In the genomic region with DNA sequence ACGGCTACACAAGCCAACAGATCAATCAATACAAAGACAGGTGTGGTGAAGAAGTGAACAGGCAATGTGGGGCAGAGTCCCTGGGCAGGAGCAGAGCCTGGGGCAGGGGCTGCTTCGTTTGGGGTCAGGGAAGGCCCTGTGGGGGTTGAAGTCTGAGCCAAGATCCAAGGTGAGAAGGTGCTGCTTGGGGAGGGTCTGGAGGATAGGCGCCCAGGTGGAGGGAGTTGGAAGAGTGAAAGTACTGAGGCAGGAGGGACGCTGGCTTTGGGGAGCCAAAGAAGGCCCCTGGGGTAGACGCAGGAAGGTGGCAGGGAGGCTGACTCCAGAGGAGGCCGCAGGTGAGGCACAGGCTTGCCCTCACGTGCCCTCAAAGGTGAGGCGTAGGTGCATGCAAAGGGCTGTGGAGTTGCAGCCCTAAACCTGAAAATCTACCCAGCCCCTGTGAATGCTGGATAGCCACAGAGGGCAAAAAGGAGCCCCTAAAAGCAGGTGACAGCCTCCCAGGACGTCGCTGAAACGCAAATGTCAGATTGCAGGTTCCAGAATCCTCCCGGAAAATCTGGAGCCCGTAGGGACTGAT, we compare ENCODE assay signal across 37 cellular contexts. TPM values are rescaled to one million over a fixed set of nuclear protein-coding genes. Genes with fewer than 3 reads are reported as not detected.
"Had no signal": no experiment of that assay in that cellular context is flagged by ENCODE, and none has a peak within 500 bp of the region (broad histone marks: within the 10 kb centered on the region; RNA-seq: fewer than 3 reads in every experiment).

No MANE protein-coding gene starts in this region.

- H3K9me3 ChIP-seq: Peyer's patch, SJSA1, SK-N-SH had no signal

- H3K27ac ChIP-seq: Peyer's patch, SJSA1 had no signal

- H3K4me3 Mint-ChIP-seq: activated CD4-positive, alpha-beta T cell treated with anti-CD3 and anti-CD28 coated beads for 36 hours; activated CD4-positive, alpha-beta T cell treated with anti-CD3 and anti-CD28 coated beads, Interleukin-2, amount 10 ng/mL, durations not matched to agents 7 days and 5 days; activated CD8-positive, alpha-beta T cell treated with anti-CD3 and anti-CD28 coated beads, Interleukin-2, amount 10 ng/mL, durations not matched to agents 7 days and 5 days; activated naive CD4-positive, alpha-beta T cell treated with anti-CD3 and anti-CD28 coated beads for 36 hours; activated naive CD8-positive, alpha-beta T cell; activated naive CD8-positive, alpha-beta T cell treated with anti-CD3 and anti-CD28 coated beads, Interleukin-2, amount 50 U/mL, for 24 hours; activated T-cell treated with anti-CD3 and anti-CD28 coated beads, Interleukin-2, amount 50 U/mL, for 24 hours; brain; T-helper 1 cell treated with Interleukin-12 subunit alpha and Interleukin-12 subunit beta and Interleukin-4 antibody, amounts not matched to agents 30 μg/mL and 1 μg/mL, for 36 hours; T-helper 2 cell treated with Interferon-gamma antibody and Interleukin-4, amounts not matched to agents 5 μg/mL and 100 μg/mL, for 36 hours had no signal

- ATAC-seq: activated CD4-positive, alpha-beta T cell treated with anti-CD3 and anti-CD28 coated beads for 36 hours; activated CD4-positive, CD25-positive, alpha-beta regulatory T cell treated with anti-CD3 and anti-CD28 coated beads, Interleukin-2, amount 50 U/mL, for 24 hours; activated CD8-positive, alpha-beta T cell treated with anti-CD3 and anti-CD28 coated beads, Interleukin-2, amount 10 ng/mL, durations not matched to agents 7 days and 5 days; activated naive CD8-positive, alpha-beta T cell treated with anti-CD3 and anti-CD28 coated beads, Interleukin-2, amount 50 U/mL, for 24 hours; PC-3 had no signal

- H3K27ac Mint-ChIP-seq: activated CD4-positive, alpha-beta T cell treated with anti-CD3 and anti-CD28 coated beads for 36 hours; activated CD4-positive, alpha-beta T cell treated with anti-CD3 and anti-CD28 coated beads, Interleukin-2, amount 10 ng/mL, durations not matched to agents 7 days and 5 days; activated CD8-positive, alpha-beta T cell treated with anti-CD3 and anti-CD28 coated beads, Interleukin-2, amount 10 ng/mL, durations not matched to agents 7 days and 5 days; activated naive CD4-positive, alpha-beta T cell treated with anti-CD3 and anti-CD28 coated beads for 36 hours; activated naive CD8-positive, alpha-beta T cell; activated naive CD8-positive, alpha-beta T cell treated with anti-CD3 and anti-CD28 coated beads, Interleukin-2, amount 50 U/mL, for 24 hours; activated T-cell treated with anti-CD3 and anti-CD28 coated beads, Interleukin-2, amount 50 U/mL, for 24 hours; activated T-helper 2 cell treated with anti-CD3 and anti-CD28 coated beads, Interferon-gamma antibody, Interleukin-2, Interleukin-4, amounts not matched to agents 10 μg/mL and 5 μg/mL and 100 μg/mL, durations not matched to agents 14 hours and 24 hours and 36 hours; brain; T-helper 1 cell treated with Interleukin-12 subunit alpha and Interleukin-12 subunit beta and Interleukin-4 antibody, amounts not matched to agents 30 μg/mL and 1 μg/mL, for 36 hours; T-helper 2 cell treated with Interferon-gamma antibody and Interleukin-4, amounts not matched to agents 5 μg/mL and 100 μg/mL, for 36 hours had no signal

- H3K4me1 ChIP-seq: Peyer's patch, SJSA1 had no signal

- H3K27me3 Mint-ChIP-seq: activated CD4-positive, alpha-beta T cell treated with anti-CD3 and anti-CD28 coated beads, Interleukin-2, amount 10 ng/mL, durations not matched to agents 7 days and 5 days; activated naive CD8-positive, alpha-beta T cell treated with anti-CD3 and anti-CD28 coated beads, Interleukin-2, amount 50 U/mL, for 24 hours had no signal

- H3K36me3 Mint-ChIP-seq: activated naive CD8-positive, alpha-beta T cell; brain had no signal

- DNase-seq: activated CD4-positive, alpha-beta T cell treated with anti-CD3 and anti-CD28 coated beads for 36 hours; activated CD4-positive, alpha-beta T cell treated with anti-CD3 and anti-CD28 coated beads, Interleukin-2, amount 10 ng/mL, durations not matched to agents 7 days and 5 days; activated CD4-positive, alpha-beta T cell treated with anti-CD3 and anti-CD28 coated beads, Interleukin-2, amount 50 U/mL, for 48 hours; activated CD8-positive, alpha-beta T cell treated with anti-CD3 and anti-CD28 coated beads, Interleukin-2, amount 10 ng/mL, durations not matched to agents 7 days and 5 days; activated gamma-delta T cell; activated naive CD4-positive, alpha-beta T cell treated with anti-CD3 and anti-CD28 coated beads for 36 hours; activated naive CD8-positive, alpha-beta T cell treated with anti-CD3 and anti-CD28 coated beads, Interleukin-2, amount 50 U/mL, for 24 hours; activated T-cell treated with anti-CD3 and anti-CD28 coated beads, Interleukin-2, amount 50 U/mL, for 24 hours; anterior cingulate cortex; caudate nucleus; cerebellar nuclear complex; Karpas-422; NCI-H1105; NCI-H1417 treated with DMSO at 0.1 percent for 48 hours; NCI-H187 treated with DMSO at 0.1 percent for 48 hours; NCI-H2081; NCI-H2171 treated with DMSO at 0.1 percent for 48 hours; NCI-H2227 treated with DMSO at 0.1 percent for 48 hours; NCI-H446; NCI-H510A treated with DMSO at 0.1 percent for 48 hours; NCI-H69; NCI-H82; NK-92 treated with Interleukin-12 subunit alpha and Interleukin-12 subunit beta, amount 100 ng/mL, for 24 hours; PC-3; Peyer's patch; RPMI8226; SHP77 treated with DMSO at 0.1 percent for 48 hours; SK-N-SH had no signal

- H3K4me3 ChIP-seq: Peyer's patch, SJSA1 had no signal

- H3K9me3 Mint-ChIP-seq: activated CD4-positive, alpha-beta T cell treated with anti-CD3 and anti-CD28 coated beads, Interleukin-2, amount 10 ng/mL, durations not matched to agents 7 days and 5 days; activated naive CD4-positive, alpha-beta T cell treated with anti-CD3 and anti-CD28 coated beads for 36 hours; activated naive CD8-positive, alpha-beta T cell treated with anti-CD3 and anti-CD28 coated beads, Interleukin-2, amount 50 U/mL, for 24 hours; activated T-cell treated with anti-CD3 and anti-CD28 coated beads, Interleukin-2, amount 50 U/mL, for 24 hours; activated T-helper 2 cell treated with anti-CD3 and anti-CD28 coated beads, Interferon-gamma antibody, Interleukin-2, Interleukin-4, amounts not matched to agents 10 μg/mL and 5 μg/mL and 100 μg/mL, durations not matched to agents 14 hours and 24 hours and 36 hours; T-helper 1 cell treated with Interleukin-12 subunit alpha and Interleukin-12 subunit beta and Interleukin-4 antibody, amounts not matched to agents 30 μg/mL and 1 μg/mL, for 36 hours; T-helper 2 cell treated with Interferon-gamma antibody and Interleukin-4, amounts not matched to agents 5 μg/mL and 100 μg/mL, for 36 hours had no signal

- H3K36me3 ChIP-seq: Peyer's patch had no signal

- H3K27me3 ChIP-seq: Peyer's patch had no signal

- H3K4me1 Mint-ChIP-seq: activated CD4-positive, alpha-beta T cell treated with anti-CD3 and anti-CD28 coated beads for 36 hours; activated CD4-positive, alpha-beta T cell treated with anti-CD3 and anti-CD28 coated beads, Interleukin-2, amount 10 ng/mL, durations not matched to agents 7 days and 5 days had no signal

RNA-seq across cellular contexts. Expression of gene WFDC1, which starts 33.3 kb away (rescaled TPM):
- total RNA-seq: activated CD4-positive, alpha-beta T cell treated with anti-CD3 and anti-CD28 coated beads for 36 hours; activated CD4-positive, alpha-beta T cell treated with anti-CD3 and anti-CD28 coated beads, Interleukin-2, amount 10 ng/mL, durations not matched to agents 7 days and 5 days; activated CD8-positive, alpha-beta T cell treated with anti-CD3 and anti-CD28 coated beads, Interleukin-2, amount 10 ng/mL, durations not matched to agents 7 days and 5 days; activated naive CD4-positive, alpha-beta T cell treated with anti-CD3 and anti-CD28 coated beads for 36 hours; activated T-helper 2 cell treated with anti-CD3 and anti-CD28 coated beads, Interferon-gamma antibody, Interleukin-2, Interleukin-4, amounts not matched to agents 10 μg/mL and 5 μg/mL and 100 μg/mL, durations not matched to agents 14 hours and 24 hours and 36 hours; bronchial epithelial cell; MCF 10A had no signal

RNA-seq across cellular contexts. Expression of gene ATP2C2, which starts 40.3 kb away (rescaled TPM):
- total RNA-seq: activated CD4-positive, alpha-beta T cell treated with anti-CD3 and anti-CD28 coated beads for 36 hours; activated CD4-positive, alpha-beta T cell treated with anti-CD3 and anti-CD28 coated beads, Interleukin-2, amount 10 ng/mL, durations not matched to agents 7 days and 5 days; activated CD8-positive, alpha-beta T cell treated with anti-CD3 and anti-CD28 coated beads, Interleukin-2, amount 10 ng/mL, durations not matched to agents 7 days and 5 days; activated naive CD4-positive, alpha-beta T cell treated with anti-CD3 and anti-CD28 coated beads for 36 hours; activated T-helper 2 cell treated with anti-CD3 and anti-CD28 coated beads, Interferon-gamma antibody, Interleukin-2, Interleukin-4, amounts not matched to agents 10 μg/mL and 5 μg/mL and 100 μg/mL, durations not matched to agents 14 hours and 24 hours and 36 hours; MCF 10A; SJSA1 had no signal
